Comparison of ENCODE assay signal across 8 cellular contexts in the genomic region with DNA sequence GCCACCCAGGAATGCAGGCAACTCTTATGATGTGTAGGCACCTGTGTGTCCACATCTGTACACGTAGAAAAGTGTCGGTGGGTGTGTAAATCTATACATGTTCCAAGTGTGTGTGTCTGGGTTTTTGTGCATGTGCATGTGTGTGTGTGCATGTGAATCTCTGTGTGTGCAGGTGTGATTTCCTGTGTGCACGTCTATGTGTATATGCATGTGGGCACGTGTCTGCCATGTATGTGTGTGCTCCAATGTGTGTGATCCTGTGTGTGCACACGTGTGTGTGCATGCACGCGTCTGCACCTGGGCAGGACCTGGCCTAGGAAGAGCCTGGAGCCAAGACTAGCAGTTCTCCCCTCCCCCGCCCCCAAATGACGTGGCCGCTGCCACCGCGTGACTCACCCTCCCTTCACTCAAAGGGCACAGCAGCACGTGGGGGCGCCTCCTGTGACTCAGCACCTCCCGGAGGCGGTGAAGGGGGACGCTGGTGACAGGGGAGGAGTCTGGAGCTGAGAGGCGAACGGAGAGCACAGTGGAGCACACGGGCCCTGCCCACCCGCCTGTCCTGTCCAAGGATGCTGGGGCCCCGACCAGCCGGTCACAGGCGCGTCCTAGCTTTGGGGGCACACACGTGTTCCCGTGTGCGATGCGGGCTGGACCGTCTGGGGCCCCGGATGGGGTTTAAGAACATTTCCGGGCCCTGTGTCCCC. TPM values are rescaled to one million over a fixed set of nuclear protein-coding genes. Genes with fewer than 3 reads are reported as not detected.
DNase-seq lines count a peak whose midpoint lies in the region; ATAC-seq and TF ChIP-seq lines count a peak whose summit lies in the region.

No MANE protein-coding gene starts in this region.

- H3K9me3 Mint-ChIP-seq in CD4-positive, alpha-beta T cell = no peaks in the 10 kb centered on the region
- H3K9me3 Mint-ChIP-seq in activated T-cell treated with anti-CD3 and anti-CD28 coated beads, Interleukin-2, amount 50 U/mL, for 72 hours = peaks cover 4 to 5% of the 10 kb centered on the region in 2 donors

- peaks cover 14% of the 10 kb centered on the region for H3K36me3 Mint-ChIP-seq in CD4-positive, alpha-beta T cell (ENCODE audit: low read depth)
- peaks cover 0 to 6% of the 10 kb centered on the region in 2 donors for H3K36me3 Mint-ChIP-seq in activated T-cell treated with anti-CD3 and anti-CD28 coated beads, Interleukin-2, amount 50 U/mL, for 72 hours (ENCODE audit: insufficient read depth in 2 of 2)

- intact Hi-C loops in CD4-positive, alpha-beta T cell (cut with DNase I, micrococcal nuclease) = loop anchor here (2.0 kb wide), 1 partner anchor 34 kb away; no protein-coding TSS in a partner anchor

- CTCF ChIA-PET in CD4-positive, alpha-beta T cell (lab: Charles Lee) = interaction anchor here (1.2 to 1.7 kb wide), 2 partner anchors 40 to 60 kb away, joined by 5 to 6 read pairs; no protein-coding TSS in a partner anchor

- peak; percentile 96 to 97 for TF ChIP-seq POLR2A in Peyer's patch (IDR thresholded peaks at IDR 0.05)

- H3K36me3 ChIP-seq in Peyer's patch = no peaks in the 10 kb centered on the region

- H3K4me3 Mint-ChIP-seq in CD4-positive, alpha-beta T cell = peak overlapping the region; percentile 87
- H3K4me3 Mint-ChIP-seq in activated T-cell treated with anti-CD3 and anti-CD28 coated beads, Interleukin-2, amount 50 U/mL, for 72 hours = peak overlapping the region; percentile 82 to 94

- peaks cover 25% of the 10 kb centered on the region for H3K4me1 Mint-ChIP-seq in CD4-positive, alpha-beta T cell (ENCODE audit: low read depth)
- peaks cover 45% of the 10 kb centered on the region for H3K4me1 Mint-ChIP-seq in activated T-cell treated with anti-CD3 and anti-CD28 coated beads, Interleukin-2, amount 50 U/mL, for 72 hours (ENCODE audit: low read depth)

- no peaks in the 10 kb centered on the region for H3K9me3 ChIP-seq in CD4-positive, alpha-beta T cell (ENCODE audit: control insufficient read depth, low read length)
- H3K9me3 ChIP-seq in Peyer's patch = no peaks in the 10 kb centered on the region

- peak; percentile 86 for ATAC-seq in CD4-positive, alpha-beta T cell (ENCODE audit: poor library complexity)
- ATAC-seq in GM19372 (IDR thresholded peaks at IDR 0.05; ENCODE audit: low read depth, unreplicated experiment) = peak; percentile 71
- ATAC-seq in activated T-cell treated with anti-CD3 and anti-CD28 coated beads, Interleukin-2, amount 50 U/mL, for 72 hours (replicated peaks in 1 of 2) = peak; percentile 87 to 88

- H3K4me3 ChIP-seq in Peyer's patch = peak overlapping the region; percentile 44 to 62 (median 52)

- no peak overlapping the region for H3K27ac ChIP-seq in CD4-positive, alpha-beta T cell (ENCODE audit: low read depth, low read length)
- H3K27ac ChIP-seq in Peyer's patch = peak overlapping the region; percentile 80 to 97 (median 94)

- POLR2A ChIA-PET in CD4-positive, alpha-beta T cell (lab: Charles Lee) = interaction anchor here (0.7 to 2.7 kb wide), 7 partner anchors 8 to 650 kb away, joined by 3 to 19 read pairs (median 4); partner anchors contain the start of gene PIM3

- H3K27me3 Mint-ChIP-seq in CD4-positive, alpha-beta T cell = no peaks in the 10 kb centered on the region
- no peaks in the 10 kb centered on the region for H3K27me3 Mint-ChIP-seq in activated T-cell treated with anti-CD3 and anti-CD28 coated beads, Interleukin-2, amount 50 U/mL, for 72 hours (ENCODE audit: low read depth)

- peaks cover 17 to 56% (median 40%) of the 10 kb centered on the region in 4 donors for H3K4me1 ChIP-seq in Peyer's patch

- DNase-seq in CD4-positive, alpha-beta T cell = peak; percentile 81 to 95 (median 92)
- DNase-seq in HK-2 (ENCODE audit: unreplicated experiment) (peak; percentile 95), Peyer's patch (peak; percentile 95 to 98 (median 98)), fibroblast of gingiva (ENCODE audit: low read depth) (peak; percentile 96), myocyte (ENCODE audit: low read depth) (peak; percentile 97)
- peak; percentile 95 to 98 for DNase-seq in activated T-cell treated with anti-CD3 and anti-CD28 coated beads, Interleukin-2, amount 50 U/mL, for 72 hours
- peak; percentile 85 for DNase-seq in stimulated activated CD8-positive, alpha-beta memory T cell treated with anti-CD3 and anti-CD28 coated beads, Interleukin-7, amount 100 ng/mL, for 24 hours (ENCODE audit: low read depth)

- TF ChIP-seq CTCF in CD4-positive, alpha-beta T cell (IDR thresholded peaks at IDR 0.05) = no peak
- peak in 2 of 6 experiments; percentile 3 to 4 for TF ChIP-seq CTCF in Peyer's patch (IDR thresholded peaks at IDR 0.05)

- H3K27me3 ChIP-seq in CD4-positive, alpha-beta T cell (ENCODE audit: control insufficient read depth, insufficient read depth, low read length) = no peaks in the 10 kb centered on the region
- no peaks in the 10 kb centered on the region for H3K27me3 ChIP-seq in Peyer's patch

- peak overlapping the region; percentile 83 for H3K27ac Mint-ChIP-seq in CD4-positive, alpha-beta T cell
- peak overlapping the region; percentile 91 for H3K27ac Mint-ChIP-seq in activated T-cell treated with anti-CD3 and anti-CD28 coated beads, Interleukin-2, amount 50 U/mL, for 72 hours

RNA-seq across cellular contexts. Expression of gene PIM3, which starts 10.1 kb away (rescaled TPM):
- total RNA-seq in CD4-positive, alpha-beta T cell = 100 to 1,000 TPM; 224 to 230 TPM
- total RNA-seq in Peyer's patch = 100 to 1,000 TPM in 2 of 4 donors, 10 to 100 TPM in 2; 66.2 to 142 (median 105) TPM
- 100 to 1,000 TPM; 209 to 236 TPM for total RNA-seq in activated T-cell treated with anti-CD3 and anti-CD28 coated beads, Interleukin-2, amount 50 U/mL, for 72 hours
- total RNA-seq in myocyte = 41.4 and 42.4 TPM in 2 replicates
- polyA plus RNA-seq in myocyte (2012) = 10.6 TPM

RNA-seq across cellular contexts. Expression of gene IL17REL, which starts 41.9 kb away (rescaled TPM):
- not detected for total RNA-seq in CD4-positive, alpha-beta T cell
- total RNA-seq in Peyer's patch (1 to 10 TPM in 3 of 4 donors, not detected in 1; 1.1 to 2.3 (median 1.2) TPM), myocyte (not detected in 2 replicates)
- 1 to 10 TPM in 1 of 2 donors, under 1 TPM in 1; 0.36 to 1.1 TPM for total RNA-seq in activated T-cell treated with anti-CD3 and anti-CD28 coated beads, Interleukin-2, amount 50 U/mL, for 72 hours
- polyA plus RNA-seq in myocyte (2012) = not detected

RNA-seq across cellular contexts. Expression of gene CRELD2, which starts 52.2 kb away (rescaled TPM):
- 10 to 100 TPM; 21.2 to 23.3 TPM for total RNA-seq in CD4-positive, alpha-beta T cell
- total RNA-seq in Peyer's patch = 10 to 100 TPM; 33.3 to 52.0 (median 41.1) TPM
- total RNA-seq in activated T-cell treated with anti-CD3 and anti-CD28 coated beads, Interleukin-2, amount 50 U/mL, for 72 hours = 10 to 100 TPM; 24.4 to 33.2 TPM
- 63.0 and 120 TPM in 2 replicates for total RNA-seq in myocyte
- polyA plus RNA-seq in myocyte (2012) = 75.8 TPM

RNA-seq across cellular contexts. Expression of gene ALG12, which starts 52.4 kb away (rescaled TPM):
- total RNA-seq in CD4-positive, alpha-beta T cell = 10 to 100 TPM; 13.5 to 14.6 TPM
- 10 to 100 TPM; 17.3 to 25.5 (median 22.1) TPM for total RNA-seq in Peyer's patch
- total RNA-seq in activated T-cell treated with anti-CD3 and anti-CD28 coated beads, Interleukin-2, amount 50 U/mL, for 72 hours = 10 to 100 TPM; 11.7 to 13.6 TPM
- 23.4 and 24.5 TPM in 2 replicates for total RNA-seq in myocyte
- 21.8 TPM for polyA plus RNA-seq in myocyte (2012)
